8 cellular contexts compared by ENCODE assay signal in the genomic region with DNA sequence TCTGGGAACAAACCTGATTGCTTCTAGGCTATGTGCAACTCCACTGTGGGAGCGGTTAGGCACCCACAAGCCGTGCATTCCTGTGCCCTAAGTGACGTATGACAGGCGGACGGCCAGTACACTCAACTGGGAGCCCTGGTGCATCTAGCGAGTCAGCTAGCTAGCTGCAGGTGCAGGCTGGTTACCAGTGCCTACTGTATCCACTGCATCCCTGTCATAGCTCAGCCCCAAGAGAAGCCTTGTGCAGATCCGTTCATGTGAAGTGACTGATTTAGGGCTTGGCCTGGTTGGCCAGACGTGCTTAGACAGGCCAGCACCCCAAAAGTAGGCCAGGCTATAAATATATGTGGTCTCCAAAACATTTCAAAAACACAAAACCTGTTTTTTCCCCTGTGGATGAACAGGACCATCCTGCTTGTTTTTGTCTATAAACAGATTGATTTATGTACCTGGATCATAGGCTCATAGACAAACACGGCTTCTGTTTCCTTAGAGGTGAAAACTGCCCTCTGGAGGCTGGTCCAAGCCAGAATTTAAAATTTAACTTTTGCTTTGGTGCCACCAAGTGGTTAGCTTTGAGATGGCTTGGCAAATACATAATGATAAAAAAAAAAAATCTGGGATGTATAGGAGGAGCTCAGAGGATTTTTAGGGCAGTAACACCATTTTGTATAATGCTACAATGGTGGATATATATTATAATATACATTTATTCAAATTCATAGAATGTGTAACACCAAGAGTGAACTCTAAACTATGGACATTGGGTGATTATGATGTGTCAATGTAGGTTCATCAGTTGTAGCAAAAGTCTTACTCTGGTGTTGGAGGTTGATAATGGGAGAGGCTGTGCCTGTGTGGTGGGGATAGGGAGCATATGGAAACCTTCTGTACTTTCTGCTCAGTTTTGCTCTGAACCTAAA.
DNase-seq lines count a peak whose midpoint lies in the region; ATAC-seq and TF ChIP-seq lines count a peak whose summit lies in the region.

No MANE protein-coding gene starts in this region.

- no peaks in the 10 kb centered on the region for H3K36me3 ChIP-seq in colonic mucosa
- H3K36me3 ChIP-seq in liver (ENCODE audit: control insufficient read depth in 4 of 4, insufficient read depth in 3 of 4, low read depth in 1 of 4, low read length in 3 of 4) = peaks cover 0 to 5% (median under 1%) of the 10 kb centered on the region in 4 donors

- H3K9me3 ChIP-seq in colonic mucosa = no peaks in the 10 kb centered on the region
- no peaks in the 10 kb centered on the region for H3K9me3 ChIP-seq in liver (ENCODE audit: control insufficient read depth in 4 of 4, low read length in 3 of 4)

- ATAC-seq in GM19025 (IDR thresholded peaks at IDR 0.05; ENCODE audit: low read depth, unreplicated experiment) = peak; percentile 89
- ATAC-seq in HG03139 (IDR thresholded peaks at IDR 0.05; ENCODE audit: unreplicated experiment) = peak; percentile 86

- H3K27me3 ChIP-seq in colonic mucosa (no peaks in the 10 kb centered on the region), liver (ENCODE audit: control insufficient read depth in 4 of 4, insufficient read depth in 4 of 4, low read length in 3 of 4) (no peaks in the 10 kb centered on the region)

- H3K27ac ChIP-seq in C4-2B (no peak overlapping the region), colonic mucosa (no peak overlapping the region), liver (ENCODE audit: low read depth in 1 of 2, low read length in 2 of 2) (no peak overlapping the region)

- no peak overlapping the region for H3K9ac ChIP-seq in colonic mucosa (ENCODE audit: low read depth in 2 of 2, low read length in 2 of 2)
- no peak overlapping the region for H3K9ac ChIP-seq in liver (ENCODE audit: low read depth in 1 of 2, low read length in 2 of 2)

- no peaks in the 10 kb centered on the region for H3K4me1 ChIP-seq in colonic mucosa
- H3K4me1 ChIP-seq in liver (ENCODE audit: control insufficient read depth in 4 of 4, insufficient read depth in 4 of 4, low read length in 3 of 4) = peaks cover 0 to 6% (median 4%) of the 10 kb centered on the region in 4 donors

- peak; percentile 98 to 99 for TF ChIP-seq RAD21 in liver (IDR thresholded peaks at IDR 0.05)

- H3K4me3 ChIP-seq in WI38 (ENCODE audit: low read depth, low read length) (no peak overlapping the region), colonic mucosa (no peak overlapping the region), liver (ENCODE audit: low read depth in 1 of 3, low read length in 3 of 3) (no peak overlapping the region)

- peak; percentile 80 for DNase-seq in NCI-H2196 (lab: John Stamatoyannopoulos, UW; ENCODE audit: unreplicated experiment)
- DNase-seq in colonic mucosa = peak; percentile 55
- DNase-seq in stimulated activated CD8-positive, alpha-beta memory T cell treated with anti-CD3 and anti-CD28 coated beads, Interleukin-15, amount 100 ng/mL, for 48 hours (ENCODE audit: low read depth in 2 of 2) = peak; percentile 4 to 11

- intact Hi-C loops in colonic mucosa (cut with DNase I) = loop anchor here (10.0 kb wide), 1 partner anchor 139 kb away; the partner anchor contains the start of gene FUBP1

- TF ChIP-seq CTCF in C4-2B (conservative IDR thresholded peaks at IDR 0.05) (peak; percentile 93), WI38 (IDR thresholded peaks at IDR 0.05; ENCODE audit: low read depth, low read length) (peak; percentile 59), colonic mucosa (IDR thresholded peaks at IDR 0.05) (peak; percentile 74), liver (IDR thresholded peaks at IDR 0.05; ENCODE audit: low read depth, low read length, missing input control) (peak; percentile 93)

- 79% methylated on average over 9 of the region's 9 CpGs for WGBS in liver

TF ChIP-seq in liver, 16 proteins besides CTCF, POLR2A, EP300 and RAD21:
- TF ChIP-seq JUND (IDR thresholded peaks at IDR 0.05) (no peak), FOXA1 (IDR thresholded peaks at IDR 0.05) (no peak), SP1 (IDR thresholded peaks at IDR 0.05) (no peak), TAF1 (conservative IDR thresholded peaks at IDR 0.05) (no peak), YY1 (IDR thresholded peaks at IDR 0.05) (no peak), REST (IDR thresholded peaks at IDR 0.05) (no peak), GABPA (IDR thresholded peaks at IDR 0.05 in 1 of 2, conservative IDR thresholded peaks at IDR 0.05 in 1 of 2) (no peak), EGR1 (IDR thresholded peaks at IDR 0.05; ENCODE audit: low read depth in 2 of 2) (no peak), HNF4G (IDR thresholded peaks at IDR 0.05) (no peak), HNF4A (conservative IDR thresholded peaks at IDR 0.05) (peak in 1 of 2 donors; percentile 23), RXRA (IDR thresholded peaks at IDR 0.05) (peak in 1 of 2 donors; percentile 12), FOXA2 (IDR thresholded peaks at IDR 0.05) (no peak)
- TF ChIP-seq, protein P1, sequence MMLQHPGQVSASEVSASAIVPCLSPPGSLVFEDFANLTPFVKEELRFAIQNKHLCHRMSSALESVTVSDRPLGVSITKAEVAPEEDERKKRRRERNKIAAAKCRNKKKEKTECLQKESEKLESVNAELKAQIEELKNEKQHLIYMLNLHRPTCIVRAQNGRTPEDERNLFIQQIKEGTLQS (IDR thresholded peaks at IDR 0.05) = no peak
- TF ChIP-seq, protein P2, sequence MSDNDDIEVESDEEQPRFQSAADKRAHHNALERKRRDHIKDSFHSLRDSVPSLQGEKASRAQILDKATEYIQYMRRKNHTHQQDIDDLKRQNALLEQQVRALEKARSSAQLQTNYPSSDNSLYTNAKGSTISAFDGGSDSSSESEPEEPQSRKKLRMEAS (IDR thresholded peaks at IDR 0.05) = no peak

Comparison
In these comparisons a context has a peak if more than half of its experiments do, and no peak if none do; other contexts are left out.
1. DNase-seq: peak in every context shown above with its lines; median percentile 80 in NCI-H2196; 55 in colonic mucosa; 8 in stimulated activated CD8-positive, alpha-beta memory T cell treated with anti-CD3 and anti-CD28 coated beads, Interleukin-15, amount 100 ng/mL, for 48 hours.